15 cellular contexts compared by ENCODE assay signal in the genomic region with DNA sequence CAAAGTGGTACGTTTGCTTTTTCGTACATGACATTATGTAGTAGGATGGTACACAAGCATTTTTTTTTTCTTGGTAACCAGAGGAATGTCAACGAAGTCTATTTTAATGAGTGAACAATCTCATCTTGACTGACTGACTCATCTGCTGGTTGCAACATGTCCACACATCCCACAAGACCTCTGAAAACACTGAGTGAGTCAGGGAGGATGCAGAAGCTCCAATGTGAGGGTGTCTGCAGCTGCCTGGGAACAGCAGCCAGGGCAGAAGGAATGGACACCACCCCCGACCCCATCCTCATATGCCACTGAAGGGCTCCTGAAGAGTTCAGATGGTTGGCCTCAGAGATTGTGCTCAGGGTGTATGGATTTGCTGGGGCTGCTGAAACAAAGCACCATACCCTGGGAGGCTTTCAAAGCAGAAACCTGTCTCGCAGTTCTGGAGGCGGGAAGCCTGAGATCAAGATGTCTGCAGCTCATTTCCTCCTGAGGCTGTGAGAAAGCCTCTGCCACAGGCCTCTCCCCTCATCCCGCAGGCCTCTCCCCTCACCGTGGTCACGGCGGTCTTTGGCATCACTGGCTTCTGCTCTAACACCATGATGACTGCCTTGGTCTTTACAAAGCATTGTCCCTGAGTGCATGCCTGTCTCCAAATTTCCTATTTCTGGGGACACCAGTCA.
DNase-seq lines count a peak whose midpoint lies in the region; ATAC-seq and TF ChIP-seq lines count a peak whose summit lies in the region.
"Had no signal": no experiment of that assay in that cellular context is flagged by ENCODE, and none has a peak within 500 bp of the region (broad histone marks: within the 10 kb centered on the region; RNA-seq: fewer than 3 reads in every experiment).

No MANE protein-coding gene starts in this region.

- no peak overlapping the region for H3K4me3 ChIP-seq in BLaER1 treated with 17β-estradiol and CSF1 and Interleukin-3, amounts not matched to agents 10 nM and 100 nM
- H3K4me3 ChIP-seq in WERI-Rb-1 (ENCODE audit: low read depth, low read length) = no peak overlapping the region

- H3K9me3 ChIP-seq in BLaER1 treated with 17β-estradiol and CSF1 and Interleukin-3, amounts not matched to agents 10 nM and 100 nM (replicated peaks in 1 of 11) = no peaks in the 10 kb centered on the region
- no peaks in the 10 kb centered on the region for H3K9me3 ChIP-seq in WERI-Rb-1 (ENCODE audit: severe bottlenecking)

- no peaks in the 10 kb centered on the region for H4K20me1 ChIP-seq in BLaER1 treated with 17β-estradiol and CSF1 and Interleukin-3, amounts not matched to agents 10 nM and 100 nM

- H3K4me2 ChIP-seq in BLaER1 treated with 17β-estradiol and CSF1 and Interleukin-3, amounts not matched to agents 10 nM and 100 nM = peak overlapping the region in 7 of 11 experiments; percentile 2 to 70 (median 46); a peak in 10 of 22 replicates

- no peak for TF ChIP-seq CTCF in WERI-Rb-1 (IDR thresholded peaks at IDR 0.05; ENCODE audit: low read depth, low read length)

- no peaks in the 10 kb centered on the region for H3K27me3 ChIP-seq in BLaER1 treated with 17β-estradiol and CSF1 and Interleukin-3, amounts not matched to agents 10 nM and 100 nM
- H3K27me3 ChIP-seq in WERI-Rb-1 (ENCODE audit: insufficient read depth, low read depth, severe bottlenecking) = no peaks in the 10 kb centered on the region

- no peaks in the 10 kb centered on the region for H3K36me3 ChIP-seq in BLaER1 treated with 17β-estradiol and CSF1 and Interleukin-3, amounts not matched to agents 10 nM and 100 nM
- no peaks in the 10 kb centered on the region for H3K36me3 ChIP-seq in WERI-Rb-1

- H3K4me1 ChIP-seq in BLaER1 treated with 17β-estradiol and CSF1 and Interleukin-3, amounts not matched to agents 10 nM and 100 nM = peaks cover 0 to 33% (median 4%) of the 10 kb centered on the region in 10 experiments; a peak in 9 of 20 replicates

- peak overlapping the region in 7 of 11 experiments; percentile 15 to 48 (median 35); a peak in 9 of 22 replicates for H3K27ac ChIP-seq in BLaER1 treated with 17β-estradiol and CSF1 and Interleukin-3, amounts not matched to agents 10 nM and 100 nM
- no peak overlapping the region for H3K27ac ChIP-seq in WERI-Rb-1

- DNase-seq in NCI-H460 (ENCODE audit: extremely low read depth, low read depth) = peak; percentile 7
- peak; percentile 34 for DNase-seq in occipital lobe (lab: John Stamatoyannopoulos, UW)
- DNase-seq in SHP77 (lab: John Stamatoyannopoulos, UW) = no peak
- no peak for DNase-seq in WERI-Rb-1
- DNase-seq: activated B cell treated with CpG ODN at 0.5 μM for 24 hours; COR-L47; dermis blood vessel endothelial cell; NCI-H1105; nephron progenitor cell; stimulated activated CD4-positive, alpha-beta T cell treated with anti-CD3 and anti-CD28 coated beads, Interleukin-1b, Interleukin-23, amount 100 ng/mL, for 48 hours had no signal

- H3K9ac ChIP-seq in BLaER1 treated with 17β-estradiol and CSF1 and Interleukin-3, amounts not matched to agents 10 nM and 100 nM = peak overlapping the region in 1 of 11 experiments; percentile 19; a peak in 1 of 22 replicates

- ATAC-seq in esophagus mucosa (peak; percentile 94), HG03354 (IDR thresholded peaks at IDR 0.05; ENCODE audit: poor library complexity, severe bottlenecking, unreplicated experiment) (no peak), GM21381 (IDR thresholded peaks at IDR 0.05; ENCODE audit: unreplicated experiment) (no peak)
- ATAC-seq: activated T-helper 17 cell treated with anti-CD3 and anti-CD28 coated beads, Interleukin-2, amount 50 U/mL, for 72 hours had no signal

Comparison
In these comparisons a context has a peak if more than half of its experiments do, and no peak if none do; other contexts are left out.
1. DNase-seq: peak in NCI-H460 (single experiment) and occipital lobe (single experiment); none in SHP77 (0 of 2) and WERI-Rb-1 (single experiment).